1 cellular context compared by ENCODE assay signal in genomic region chr17:45270828-45271418, GRCh38.
TF ChIP-seq lines count a peak whose summit lies in the region.

No MANE protein-coding gene starts in this region.

TF ChIP-seq in K562, 482 proteins besides CTCF, POLR2A, EP300 and RAD21 (continued from another document):
- TF ChIP-seq ZNF639 (CRISPR knock-in tag; conservative IDR thresholded peaks at IDR 0.05 in 1 of 2, IDR thresholded peaks at IDR 0.05 in 1 of 2) (no peak), CGGBP1 (CRISPR knock-in tag; IDR thresholded peaks at IDR 0.05) (no peak), ZNF23 (CRISPR knock-in tag; IDR thresholded peaks at IDR 0.05) (no peak), REST (CRISPR knock-in tag; IDR thresholded peaks at IDR 0.05; ENCODE audit: low read depth) (no peak), BRF2 (IDR thresholded peaks at IDR 0.05; ENCODE audit: borderline replicate concordance, insufficient read depth, insufficient read length) (no peak), XRCC5 (IDR thresholded peaks at IDR 0.05; ENCODE audit: low read depth, low read length) (0 out of 2 replicates have a peak, but pooled peaks have one; percentile 54), MBD2 (IDR thresholded peaks at IDR 0.05; ENCODE audit: borderline replicate concordance, low read depth) (no peak), GTF2E2 (tag; IDR thresholded peaks at IDR 0.05) (no peak), MAZ (CRISPR knock-in tag; conservative IDR thresholded peaks at IDR 0.05 in 1 of 2, IDR thresholded peaks at IDR 0.05 in 1 of 2) (0 out of 4 replicates have a peak, but pooled peaks of 1 of the 2 experiments have one; percentile 44), CEBPZ (IDR thresholded peaks at IDR 0.05; ENCODE audit: borderline replicate concordance, low read depth, low read length) (no peak), NRF1 (conservative IDR thresholded peaks at IDR 0.05 in 1 of 2, IDR thresholded peaks at IDR 0.05 in 1 of 2) (peak; percentile 20 to 39; a peak in 1 of 4 replicates), PHTF2 (CRISPR knock-in tag; IDR thresholded peaks at IDR 0.05) (no peak), SIN3A (IDR thresholded peaks at IDR 0.05; ENCODE audit: borderline replicate concordance in 2 of 2, control insufficient read depth in 1 of 2, low read depth in 2 of 2, low read length in 2 of 2) (no peak), ZNF431 (CRISPR knock-in tag; IDR thresholded peaks at IDR 0.05) (no peak), ZSCAN29 (IDR thresholded peaks at IDR 0.05) (no peak), EGR1 (conservative IDR thresholded peaks at IDR 0.05) (no peak), HOMEZ (CRISPR knock-in tag; IDR thresholded peaks at IDR 0.05) (no peak), BRCA1 (IDR thresholded peaks at IDR 0.05) (no peak), BRCA1 (CRISPR knock-in tag; IDR thresholded peaks at IDR 0.05) (no peak), CSDE1 (IDR thresholded peaks at IDR 0.05) (no peak), SAFB (IDR thresholded peaks at IDR 0.05; ENCODE audit: borderline replicate concordance, low read depth, low read length) (no peak), MTA2 (IDR thresholded peaks at IDR 0.05; ENCODE audit: low read depth) (no peak), NR3C1 (CRISPR knock-in tag; IDR thresholded peaks at IDR 0.05) (no peak), SNIP1 (IDR thresholded peaks at IDR 0.05; ENCODE audit: low read depth) (no peak), ESRRA (IDR thresholded peaks at IDR 0.05; ENCODE audit: borderline replicate concordance, low read depth) (0 out of 2 replicates have a peak, but pooled peaks have one; percentile 21), CTBP1 (IDR thresholded peaks at IDR 0.05; ENCODE audit: borderline replicate concordance) (0 out of 2 replicates have a peak, but pooled peaks have one; percentile 10), RCOR1 (IDR thresholded peaks at IDR 0.05; ENCODE audit: borderline replicate concordance in 1 of 2, low read depth in 2 of 2, low read length in 2 of 2) (no peak), ZNF551 (CRISPR knock-in tag; IDR thresholded peaks at IDR 0.05) (no peak), PRMT5 (CRISPR knock-in tag; IDR thresholded peaks at IDR 0.05) (no peak), HDAC1 (IDR thresholded peaks at IDR 0.05) (no peak), JUNB (CRISPR knock-in tag; conservative IDR thresholded peaks at IDR 0.05) (no peak), ZNF586 (CRISPR knock-in tag; conservative IDR thresholded peaks at IDR 0.05) (no peak), ZNF57 (CRISPR knock-in tag; IDR thresholded peaks at IDR 0.05) (no peak), CAMTA2 (CRISPR knock-in tag; conservative IDR thresholded peaks at IDR 0.05) (no peak), POLR2G (IDR thresholded peaks at IDR 0.05; ENCODE audit: low read depth, low read length) (0 out of 2 replicates have a peak, but pooled peaks have one; percentile 4), ATF2 (CRISPR knock-in tag; IDR thresholded peaks at IDR 0.05) (no peak), GTF2A2 (tag; IDR thresholded peaks at IDR 0.05) (no peak), FOXJ2 (tag; IDR thresholded peaks at IDR 0.05) (no peak), TGIF2 (CRISPR knock-in tag; IDR thresholded peaks at IDR 0.05) (no peak), SREBF1 (IDR thresholded peaks at IDR 0.05; ENCODE audit: borderline replicate concordance, low read depth, low read length) (no peak), CHCHD3 (CRISPR knock-in tag; IDR thresholded peaks at IDR 0.05) (no peak), ZNF780A (CRISPR knock-in tag; IDR thresholded peaks at IDR 0.05) (no peak), E2F1 (CRISPR knock-in tag; IDR thresholded peaks at IDR 0.05) (no peak), SLC30A9 (CRISPR knock-in tag; IDR thresholded peaks at IDR 0.05) (no peak), MXI1 (IDR thresholded peaks at IDR 0.05; ENCODE audit: low read depth, low read length) (no peak), ESRRB (CRISPR knock-in tag; IDR thresholded peaks at IDR 0.05; ENCODE audit: borderline replicate concordance) (no peak), ZFX (CRISPR knock-in tag; IDR thresholded peaks at IDR 0.05) (no peak), RFX7 (CRISPR knock-in tag; IDR thresholded peaks at IDR 0.05) (no peak), C11orf30 (IDR thresholded peaks at IDR 0.05; ENCODE audit: low read depth) (no peak), FOXA1 (IDR thresholded peaks at IDR 0.05; ENCODE audit: borderline replicate concordance) (no peak), TBL1XR1 (IDR thresholded peaks at IDR 0.05; ENCODE audit: low read length in 2 of 2) (no peak), HEY1 (CRISPR knock-in tag; IDR thresholded peaks at IDR 0.05; ENCODE audit: borderline replicate concordance) (no peak), ARHGAP35 (IDR thresholded peaks at IDR 0.05; ENCODE audit: partially characterized antibody) (no peak), RFX5 (IDR thresholded peaks at IDR 0.05; ENCODE audit: low read depth, low read length) (no peak)
